8 cellular contexts compared by ENCODE assay signal in the genomic region with DNA sequence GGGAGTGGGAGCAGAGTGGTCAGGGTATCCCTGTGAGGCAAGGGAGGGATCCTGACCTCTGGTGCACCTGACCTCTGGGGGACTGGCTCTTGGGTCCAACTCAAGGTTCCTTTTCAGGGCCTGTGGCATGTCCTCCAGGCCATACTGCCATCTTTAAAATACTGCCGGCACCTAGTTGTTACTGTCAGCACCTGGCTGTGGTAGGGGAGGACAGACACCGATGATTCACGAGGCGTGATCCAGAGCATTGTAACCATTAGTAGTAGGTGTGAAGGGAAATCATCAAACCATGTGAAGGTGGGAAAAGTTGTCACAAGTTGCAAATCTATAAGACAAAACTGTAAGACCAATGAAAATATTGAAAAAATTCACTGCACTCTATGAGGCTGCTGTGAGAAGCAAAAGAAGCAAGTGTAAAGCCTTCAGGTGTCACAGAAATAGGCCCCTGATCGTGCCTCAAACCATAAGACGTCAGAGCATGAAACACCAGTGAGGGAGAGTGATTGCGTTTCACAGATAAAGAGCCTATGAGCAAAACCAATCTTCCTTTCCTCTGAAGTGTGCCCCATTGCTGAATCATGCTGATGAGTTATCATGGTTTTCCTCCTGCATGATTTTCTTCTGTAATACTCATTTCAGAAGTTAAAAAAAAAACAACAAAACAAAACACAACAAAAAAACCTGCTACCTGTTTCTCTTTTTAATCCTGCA. TPM values are rescaled to one million over a fixed set of nuclear protein-coding genes. Genes with fewer than 3 reads are reported as not detected.
A peak's percentile ranks its signal among the peaks of the same experiment; 100 is the strongest.
DNase-seq lines count a peak whose midpoint lies in the region; ATAC-seq and TF ChIP-seq lines count a peak whose summit lies in the region.

No MANE protein-coding gene starts in this region.

- H2AFZ ChIP-seq in hepatocyte = no peak overlapping the region

- WGBS in hepatocyte (ENCODE audit: low lambda C conversion rate, missing lambda C conversion rate) = 78% methylated on average over 7 of the region's 7 CpGs

- ATAC-seq in HG03432 (IDR thresholded peaks at IDR 0.05; ENCODE audit: unreplicated experiment) = peak; percentile 76
- no peak for ATAC-seq in HG03521 (IDR thresholded peaks at IDR 0.05; ENCODE audit: unreplicated experiment)

- H4K20me1 ChIP-seq in hepatocyte (ENCODE audit: insufficient read depth, poor library complexity, severe bottlenecking) = no peaks in the 10 kb centered on the region

- H3K9me2 ChIP-seq in hepatocyte (replicated peaks; ENCODE audit: insufficient read depth) = no peaks in the 10 kb centered on the region

- H3K4me3 ChIP-seq in hepatocyte = no peak overlapping the region

- peak; percentile 51 for DNase-seq in A172 (ENCODE audit: low spot score)
- DNase-seq in activated T-cell treated with anti-CD3 and anti-CD28 coated beads for 4 hours = peak; percentile 40
- peak; percentile 41 for DNase-seq in hepatocyte (ENCODE audit: low spot score)
- DNase-seq in stimulated activated naive CD4-positive, alpha-beta T cell treated with Interleukin-2 at 50 U/mL for 16 hours (lab: John Stamatoyannopoulos, UW) = peak; percentile 62
- DNase-seq in NCI-H446 treated with DMSO at 0.1 percent for 48 hours (lab: John Stamatoyannopoulos, UW) = no peak
- no peak for DNase-seq in NCI-H1694 treated with DMSO at 0.1 percent for 48 hours (lab: John Stamatoyannopoulos, UW)

- H3K9me3 ChIP-seq in hepatocyte (ENCODE audit: low read depth) = no peaks in the 10 kb centered on the region

- H3K27ac ChIP-seq in hepatocyte = peak overlapping the region; percentile 27

- peaks cover 6% of the 10 kb centered on the region for H3K4me1 ChIP-seq in hepatocyte (ENCODE audit: insufficient read depth)

- H3K79me2 ChIP-seq in hepatocyte = no peaks in the 10 kb centered on the region

- TF ChIP-seq CTCF in hepatocyte (IDR thresholded peaks at IDR 0.05; ENCODE audit: poor library complexity) = no peak

- no peaks in the 10 kb centered on the region for H3K36me3 ChIP-seq in hepatocyte (replicated peaks; ENCODE audit: insufficient read depth, low read depth)

- H3K4me2 ChIP-seq in hepatocyte = no peak overlapping the region

- H3K27me3 ChIP-seq in hepatocyte = no peaks in the 10 kb centered on the region

RNA-seq across cellular contexts. Expression of gene CDC7, which starts 55.3 kb away (rescaled TPM):
- 9.2 and 11.0 TPM in 2 replicates for total RNA-seq in A172 (2014; rRNA removed; shearing (Covaris generic))
- 5.9 and 8.0 TPM in 2 replicates for total RNA-seq in hepatocyte
- polyA plus RNA-seq in hepatocyte = 3.9 and 7.3 TPM in 2 replicates

Comparison
In these comparisons a context has a peak if more than half of its experiments do, and no peak if none do; other contexts are left out.
1. DNase-seq: peak in A172 (single experiment), activated T-cell treated with anti-CD3 and anti-CD28 coated beads for 4 hours (single experiment), hepatocyte (single experiment) and stimulated activated naive CD4-positive, alpha-beta T cell treated with Interleukin-2 at 50 U/mL for 16 hours (single experiment); none in NCI-H446 treated with DMSO at 0.1 percent for 48 hours (single experiment) and NCI-H1694 treated with DMSO at 0.1 percent for 48 hours (single experiment).